1 cellular context compared by ENCODE assay signal in the genomic region with DNA sequence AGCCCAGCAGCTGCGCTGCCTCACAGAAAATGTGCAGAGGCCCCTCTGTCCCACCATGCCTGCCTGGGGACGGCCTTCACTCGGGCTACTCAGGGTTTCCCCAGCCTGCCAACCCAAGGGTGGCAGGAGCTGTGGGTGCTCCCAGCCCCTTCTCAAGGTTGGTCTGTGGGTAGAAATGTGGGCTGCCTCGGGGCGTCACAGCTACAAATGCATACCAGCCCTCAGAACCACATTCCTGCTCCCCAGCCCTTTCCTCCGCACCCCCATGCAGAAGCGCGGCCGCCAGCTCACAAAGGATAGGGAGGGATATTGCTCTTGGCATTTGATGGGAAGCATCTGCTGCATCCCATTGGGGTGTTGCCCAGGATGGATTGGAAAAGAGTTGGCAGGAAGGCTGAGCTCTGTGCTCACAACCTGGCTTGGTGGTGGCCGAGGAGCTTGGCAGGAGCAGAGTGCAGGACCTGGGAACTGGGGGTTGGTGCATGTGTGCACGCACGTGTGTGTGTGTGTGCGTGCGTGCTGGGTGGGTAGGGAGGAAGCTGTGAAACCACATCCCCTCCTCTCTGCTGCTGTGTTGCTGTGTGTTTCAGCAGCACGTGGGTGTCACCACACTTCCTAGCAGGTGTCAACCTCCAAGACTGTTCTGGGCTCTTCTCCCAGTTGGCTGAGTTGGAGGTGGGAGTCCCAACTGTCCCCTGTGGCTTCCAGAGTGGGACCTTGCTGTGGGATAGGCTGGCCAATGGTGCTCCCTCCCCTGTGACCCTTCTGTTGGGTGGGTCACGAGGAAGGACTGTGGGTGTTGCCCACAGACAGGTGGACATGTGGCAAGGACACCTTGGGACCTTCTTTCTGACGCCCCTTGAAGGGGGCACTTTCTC.
TF ChIP-seq lines count a peak whose summit lies in the region.

No MANE protein-coding gene starts in this region.

TF ChIP-seq in GM12878, 131 proteins besides CTCF, POLR2A, EP300 and RAD21 (continued from another document):
- TF ChIP-seq TAF1 (IDR thresholded peaks at IDR 0.05; ENCODE audit: borderline replicate concordance, low read depth, low read length) (peak; percentile 48; the same call in 1 of the 2 replicates), SRF (IDR thresholded peaks at IDR 0.05; ENCODE audit: low read depth in 2 of 2, low read length in 2 of 2) (no peak), MXI1 (IDR thresholded peaks at IDR 0.05; ENCODE audit: low read depth, low read length) (peak; percentile 97), GABPA (IDR thresholded peaks at IDR 0.05; ENCODE audit: low read depth) (no peak), RFX5 (IDR thresholded peaks at IDR 0.05; ENCODE audit: low read depth, low read length) (no peak), SMAD5 (IDR thresholded peaks at IDR 0.05; ENCODE audit: low read depth) (peak; percentile 51; the same call in 1 of the 2 replicates), MEF2A (IDR thresholded peaks at IDR 0.05; ENCODE audit: insufficient read depth, low read depth, low read length) (0 out of 2 replicates have a peak, but pooled peaks have one; percentile 61), MYB (IDR thresholded peaks at IDR 0.05; ENCODE audit: borderline replicate concordance, low read depth, low read length) (peak; percentile 81; the same call in 1 of the 2 replicates), SP1 (IDR thresholded peaks at IDR 0.05; ENCODE audit: low read depth, low read length) (peak; percentile 91)
- TF ChIP-seq, protein P1, sequence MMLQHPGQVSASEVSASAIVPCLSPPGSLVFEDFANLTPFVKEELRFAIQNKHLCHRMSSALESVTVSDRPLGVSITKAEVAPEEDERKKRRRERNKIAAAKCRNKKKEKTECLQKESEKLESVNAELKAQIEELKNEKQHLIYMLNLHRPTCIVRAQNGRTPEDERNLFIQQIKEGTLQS (IDR thresholded peaks at IDR 0.05; ENCODE audit: borderline replicate concordance, extremely low read depth, low read depth, low read length) = no peak
- TF ChIP-seq, protein P2, sequence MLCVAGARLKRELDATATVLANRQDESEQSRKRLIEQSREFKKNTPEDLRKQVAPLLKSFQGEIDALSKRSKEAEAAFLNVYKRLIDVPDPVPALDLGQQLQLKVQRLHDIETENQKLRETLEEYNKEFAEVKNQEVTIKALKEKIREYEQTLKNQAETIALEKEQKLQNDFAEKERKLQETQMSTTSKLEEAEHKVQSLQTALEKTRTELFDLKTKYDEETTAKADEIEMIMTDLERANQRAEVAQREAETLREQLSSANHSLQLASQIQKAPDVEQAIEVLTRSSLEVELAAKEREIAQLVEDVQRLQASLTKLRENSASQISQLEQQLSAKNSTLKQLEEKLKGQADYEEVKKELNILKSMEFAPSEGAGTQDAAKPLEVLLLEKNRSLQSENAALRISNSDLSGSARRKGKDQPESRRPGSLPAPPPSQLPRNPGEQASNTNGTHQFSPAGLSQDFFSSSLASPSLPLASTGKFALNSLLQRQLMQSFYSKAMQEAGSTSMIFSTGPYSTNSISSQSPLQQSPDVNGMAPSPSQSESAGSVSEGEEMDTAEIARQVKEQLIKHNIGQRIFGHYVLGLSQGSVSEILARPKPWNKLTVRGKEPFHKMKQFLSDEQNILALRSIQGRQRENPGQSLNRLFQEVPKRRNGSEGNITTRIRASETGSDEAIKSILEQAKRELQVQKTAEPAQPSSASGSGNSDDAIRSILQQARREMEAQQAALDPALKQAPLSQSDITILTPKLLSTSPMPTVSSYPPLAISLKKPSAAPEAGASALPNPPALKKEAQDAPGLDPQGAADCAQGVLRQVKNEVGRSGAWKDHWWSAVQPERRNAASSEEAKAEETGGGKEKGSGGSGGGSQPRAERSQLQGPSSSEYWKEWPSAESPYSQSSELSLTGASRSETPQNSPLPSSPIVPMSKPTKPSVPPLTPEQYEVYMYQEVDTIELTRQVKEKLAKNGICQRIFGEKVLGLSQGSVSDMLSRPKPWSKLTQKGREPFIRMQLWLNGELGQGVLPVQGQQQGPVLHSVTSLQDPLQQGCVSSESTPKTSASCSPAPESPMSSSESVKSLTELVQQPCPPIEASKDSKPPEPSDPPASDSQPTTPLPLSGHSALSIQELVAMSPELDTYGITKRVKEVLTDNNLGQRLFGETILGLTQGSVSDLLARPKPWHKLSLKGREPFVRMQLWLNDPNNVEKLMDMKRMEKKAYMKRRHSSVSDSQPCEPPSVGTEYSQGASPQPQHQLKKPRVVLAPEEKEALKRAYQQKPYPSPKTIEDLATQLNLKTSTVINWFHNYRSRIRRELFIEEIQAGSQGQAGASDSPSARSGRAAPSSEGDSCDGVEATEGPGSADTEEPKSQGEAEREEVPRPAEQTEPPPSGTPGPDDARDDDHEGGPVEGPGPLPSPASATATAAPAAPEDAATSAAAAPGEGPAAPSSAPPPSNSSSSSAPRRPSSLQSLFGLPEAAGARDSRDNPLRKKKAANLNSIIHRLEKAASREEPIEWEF (IDR thresholded peaks at IDR 0.05; ENCODE audit: insufficient replicate concordance, low read depth, low read length) = peak; percentile 62
- TF ChIP-seq, protein P3, sequence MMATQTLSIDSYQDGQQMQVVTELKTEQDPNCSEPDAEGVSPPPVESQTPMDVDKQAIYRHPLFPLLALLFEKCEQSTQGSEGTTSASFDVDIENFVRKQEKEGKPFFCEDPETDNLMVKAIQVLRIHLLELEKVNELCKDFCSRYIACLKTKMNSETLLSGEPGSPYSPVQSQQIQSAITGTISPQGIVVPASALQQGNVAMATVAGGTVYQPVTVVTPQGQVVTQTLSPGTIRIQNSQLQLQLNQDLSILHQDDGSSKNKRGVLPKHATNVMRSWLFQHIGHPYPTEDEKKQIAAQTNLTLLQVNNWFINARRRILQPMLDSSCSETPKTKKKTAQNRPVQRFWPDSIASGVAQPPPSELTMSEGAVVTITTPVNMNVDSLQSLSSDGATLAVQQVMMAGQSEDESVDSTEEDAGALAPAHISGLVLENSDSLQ (IDR thresholded peaks at IDR 0.05) = peak; percentile 16; the same call in 1 of the 2 replicates
- TF ChIP-seq, protein P4, sequence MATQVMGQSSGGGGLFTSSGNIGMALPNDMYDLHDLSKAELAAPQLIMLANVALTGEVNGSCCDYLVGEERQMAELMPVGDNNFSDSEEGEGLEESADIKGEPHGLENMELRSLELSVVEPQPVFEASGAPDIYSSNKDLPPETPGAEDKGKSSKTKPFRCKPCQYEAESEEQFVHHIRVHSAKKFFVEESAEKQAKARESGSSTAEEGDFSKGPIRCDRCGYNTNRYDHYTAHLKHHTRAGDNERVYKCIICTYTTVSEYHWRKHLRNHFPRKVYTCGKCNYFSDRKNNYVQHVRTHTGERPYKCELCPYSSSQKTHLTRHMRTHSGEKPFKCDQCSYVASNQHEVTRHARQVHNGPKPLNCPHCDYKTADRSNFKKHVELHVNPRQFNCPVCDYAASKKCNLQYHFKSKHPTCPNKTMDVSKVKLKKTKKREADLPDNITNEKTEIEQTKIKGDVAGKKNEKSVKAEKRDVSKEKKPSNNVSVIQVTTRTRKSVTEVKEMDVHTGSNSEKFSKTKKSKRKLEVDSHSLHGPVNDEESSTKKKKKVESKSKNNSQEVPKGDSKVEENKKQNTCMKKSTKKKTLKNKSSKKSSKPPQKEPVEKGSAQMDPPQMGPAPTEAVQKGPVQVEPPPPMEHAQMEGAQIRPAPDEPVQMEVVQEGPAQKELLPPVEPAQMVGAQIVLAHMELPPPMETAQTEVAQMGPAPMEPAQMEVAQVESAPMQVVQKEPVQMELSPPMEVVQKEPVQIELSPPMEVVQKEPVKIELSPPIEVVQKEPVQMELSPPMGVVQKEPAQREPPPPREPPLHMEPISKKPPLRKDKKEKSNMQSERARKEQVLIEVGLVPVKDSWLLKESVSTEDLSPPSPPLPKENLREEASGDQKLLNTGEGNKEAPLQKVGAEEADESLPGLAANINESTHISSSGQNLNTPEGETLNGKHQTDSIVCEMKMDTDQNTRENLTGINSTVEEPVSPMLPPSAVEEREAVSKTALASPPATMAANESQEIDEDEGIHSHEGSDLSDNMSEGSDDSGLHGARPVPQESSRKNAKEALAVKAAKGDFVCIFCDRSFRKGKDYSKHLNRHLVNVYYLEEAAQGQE (IDR thresholded peaks at IDR 0.05; ENCODE audit: low read depth, low read length) = no peak; the same call in 1 of the 2 replicates
TF ChIP-seq in GM12878: peak in this region for 74.
